ENCODE assay signal across 25 cellular contexts in genomic region chr14:36915089-36915488, GRCh38.
"Had no signal": no experiment of that assay in that cellular context is flagged by ENCODE, and none has a peak within 500 bp of the region (broad histone marks: within the 10 kb centered on the region; RNA-seq: fewer than 3 reads in every experiment).

No MANE protein-coding gene starts in this region.

- DNase-seq: activated B cell treated with CpG ODN at 0.5 μM for 24 hours; activated CD4-positive, alpha-beta memory T cell treated with anti-CD3 and anti-CD28 coated beads, Interleukin-2, amount 10 ng/mL, durations not matched to agents 7 days and 5 days; activated CD4-positive, alpha-beta T cell treated with anti-CD3 and anti-CD28 coated beads for 4 hours; activated CD8-positive, alpha-beta memory T cell treated with anti-CD3 and anti-CD28 coated beads, Interleukin-2, amount 10 ng/mL, durations not matched to agents 7 days and 5 days; activated naive CD4-positive, alpha-beta T cell treated with Interleukin-2 at 50 U/mL for 16 hours; activated naive CD8-positive, alpha-beta T cell treated with anti-CD3 and anti-CD28 coated beads, Interleukin-2, amount 10 ng/mL, durations not matched to agents 7 days and 5 days; anterior cingulate cortex; central memory CD4-positive, alpha-beta T cell; dorsolateral prefrontal cortex; foreskin keratinocyte; glutamatergic neuron; hippocampal formation; islet precursor cell; left colon; midbrain; nucleus accumbens; stimulated activated CD4-positive, alpha-beta T cell treated with anti-CD3 and anti-CD28 coated beads, Interleukin-4, amount 100 ng/mL, for 1 hour; stimulated activated naive CD8-positive, alpha-beta T cell treated with anti-CD3 and anti-CD28 coated beads, Interleukin-15, amount 100 ng/mL, for 72 hours; trophoblast cell had no signal

- H3K27me3 ChIP-seq: suprapubic skin had no signal

- H3K4me2 ChIP-seq: smooth muscle cell had no signal

- ATAC-seq: activated CD8-positive, alpha-beta memory T cell treated with anti-CD3 and anti-CD28 coated beads, Interleukin-2, amount 10 ng/mL, durations not matched to agents 7 days and 5 days; activated T-helper 17 cell treated with anti-CD3 and anti-CD28 coated beads, Interleukin-2, amount 50 U/mL, for 72 hours; foreskin keratinocyte; left colon; sciatic nerve; stimulated activated naive CD8-positive, alpha-beta T cell treated with anti-CD3 and anti-CD28 coated beads, Interleukin-15, amount 100 ng/mL, for 72 hours had no signal

- H3K36me3 ChIP-seq: suprapubic skin had no signal

- H3K9me3 ChIP-seq: suprapubic skin had no signal

- H3K27ac ChIP-seq: dorsolateral prefrontal cortex, epithelial cell of prostate, foreskin keratinocyte, suprapubic skin had no signal

- H3K4me3 ChIP-seq: dorsolateral prefrontal cortex, lung, smooth muscle cell, suprapubic skin had no signal

- H3K4me1 ChIP-seq: foreskin keratinocyte, suprapubic skin had no signal
